8 cellular contexts compared by ENCODE assay signal in genomic region chr17:18314731-18315497, GRCh38. TPM values are rescaled to one million over a fixed set of nuclear protein-coding genes. Genes with fewer than 3 reads are reported as not detected.
DNase-seq lines count a peak whose midpoint lies in the region; ATAC-seq and TF ChIP-seq lines count a peak whose summit lies in the region.

A gene with protein sequence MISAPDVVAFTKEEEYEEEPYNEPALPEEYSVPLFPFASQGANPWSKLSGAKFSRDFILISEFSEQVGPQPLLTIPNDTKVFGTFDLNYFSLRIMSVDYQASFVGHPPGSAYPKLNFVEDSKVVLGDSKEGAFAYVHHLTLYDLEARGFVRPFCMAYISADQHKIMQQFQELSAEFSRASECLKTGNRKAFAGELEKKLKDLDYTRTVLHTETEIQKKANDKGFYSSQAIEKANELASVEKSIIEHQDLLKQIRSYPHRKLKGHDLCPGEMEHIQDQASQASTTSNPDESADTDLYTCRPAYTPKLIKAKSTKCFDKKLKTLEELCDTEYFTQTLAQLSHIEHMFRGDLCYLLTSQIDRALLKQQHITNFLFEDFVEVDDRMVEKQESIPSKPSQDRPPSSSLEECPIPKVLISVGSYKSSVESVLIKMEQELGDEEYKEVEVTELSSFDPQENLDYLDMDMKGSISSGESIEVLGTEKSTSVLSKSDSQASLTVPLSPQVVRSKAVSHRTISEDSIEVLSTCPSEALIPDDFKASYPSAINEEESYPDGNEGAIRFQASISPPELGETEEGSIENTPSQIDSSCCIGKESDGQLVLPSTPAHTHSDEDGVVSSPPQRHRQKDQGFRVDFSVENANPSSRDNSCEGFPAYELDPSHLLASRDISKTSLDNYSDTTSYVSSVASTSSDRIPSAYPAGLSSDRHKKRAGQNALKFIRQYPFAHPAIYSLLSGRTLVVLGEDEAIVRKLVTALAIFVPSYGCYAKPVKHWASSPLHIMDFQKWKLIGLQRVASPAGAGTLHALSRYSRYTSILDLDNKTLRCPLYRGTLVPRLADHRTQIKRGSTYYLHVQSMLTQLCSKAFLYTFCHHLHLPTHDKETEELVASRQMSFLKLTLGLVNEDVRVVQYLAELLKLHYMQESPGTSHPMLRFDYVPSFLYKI (plus strand): TSS chr17:18315293. CDS start chr17:18315790, 497 bp downstream.
A gene with protein sequence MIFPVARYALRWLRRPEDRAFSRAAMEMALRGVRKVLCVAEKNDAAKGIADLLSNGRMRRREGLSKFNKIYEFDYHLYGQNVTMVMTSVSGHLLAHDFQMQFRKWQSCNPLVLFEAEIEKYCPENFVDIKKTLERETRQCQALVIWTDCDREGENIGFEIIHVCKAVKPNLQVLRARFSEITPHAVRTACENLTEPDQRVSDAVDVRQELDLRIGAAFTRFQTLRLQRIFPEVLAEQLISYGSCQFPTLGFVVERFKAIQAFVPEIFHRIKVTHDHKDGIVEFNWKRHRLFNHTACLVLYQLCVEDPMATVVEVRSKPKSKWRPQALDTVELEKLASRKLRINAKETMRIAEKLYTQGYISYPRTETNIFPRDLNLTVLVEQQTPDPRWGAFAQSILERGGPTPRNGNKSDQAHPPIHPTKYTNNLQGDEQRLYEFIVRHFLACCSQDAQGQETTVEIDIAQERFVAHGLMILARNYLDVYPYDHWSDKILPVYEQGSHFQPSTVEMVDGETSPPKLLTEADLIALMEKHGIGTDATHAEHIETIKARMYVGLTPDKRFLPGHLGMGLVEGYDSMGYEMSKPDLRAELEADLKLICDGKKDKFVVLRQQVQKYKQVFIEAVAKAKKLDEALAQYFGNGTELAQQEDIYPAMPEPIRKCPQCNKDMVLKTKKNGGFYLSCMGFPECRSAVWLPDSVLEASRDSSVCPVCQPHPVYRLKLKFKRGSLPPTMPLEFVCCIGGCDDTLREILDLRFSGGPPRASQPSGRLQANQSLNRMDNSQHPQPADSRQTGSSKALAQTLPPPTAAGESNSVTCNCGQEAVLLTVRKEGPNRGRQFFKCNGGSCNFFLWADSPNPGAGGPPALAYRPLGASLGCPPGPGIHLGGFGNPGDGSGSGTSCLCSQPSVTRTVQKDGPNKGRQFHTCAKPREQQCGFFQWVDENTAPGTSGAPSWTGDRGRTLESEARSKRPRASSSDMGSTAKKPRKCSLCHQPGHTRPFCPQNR (minus strand): TSS chr17:18314994. CDS start chr17:18314778, 216 bp downstream.

- H3K9me3 Mint-ChIP-seq in activated B cell treated with CpG ODN at 0.5 μM for 24 hours (no peaks in the 10 kb centered on the region), immature natural killer cell (no peaks in the 10 kb centered on the region)

- TF ChIP-seq POLR2A in GM18951 (IDR thresholded peaks at IDR 0.05; ENCODE audit: extremely low read depth, insufficient read depth, insufficient read length), result peak; percentile 79

- CTCF ChIA-PET in activated B cell treated with CpG ODN at 0.5 μM for 24 hours (lab: Charles Lee), result no interaction called here

- no peak for TF ChIP-seq CTCF in activated B cell treated with CpG ODN at 0.5 μM for 24 hours (IDR thresholded peaks at IDR 0.05)

- peak within 1 kb of the TSS; percentile 94 for H3K27ac ChIP-seq in caudate nucleus (ENCODE audit: low read depth, low read length)

- H3K27ac Mint-ChIP-seq in activated B cell treated with CpG ODN at 0.5 μM for 24 hours (peak within 1 kb of the TSS; percentile 100), immature natural killer cell (peak within 1 kb of the TSS; percentile 91 to 100 (median 96))

- ATAC-seq in HG03196 (IDR thresholded peaks at IDR 0.05; ENCODE audit: unreplicated experiment), result peak; percentile 73
- ATAC-seq in activated B cell treated with CpG ODN at 0.5 μM for 24 hours (ENCODE audit: low read depth), result peak; percentile 94

- POLR2A ChIA-PET in activated B cell treated with CpG ODN at 0.5 μM for 24 hours (lab: Charles Lee), result interaction anchor here (0.5 to 1.7 kb wide), 7 partner anchors 9 to 1063 kb away, joined by 3 to 10 read pairs (median 4); partner anchors contain the start of genes ALKBH5, FLII, MAPK7 and SHMT1

- in situ Hi-C loops in GM18951 (cut with MboI; ENCODE audit: low sequenced_read_pairs, unreplicated experiment), result no loop called here

- H3K4me1 Mint-ChIP-seq in activated B cell treated with CpG ODN at 0.5 μM for 24 hours, result peaks cover 77% of the 10 kb centered on the region
- peaks cover 81 to 87% of the 10 kb centered on the region in 2 donors for H3K4me1 Mint-ChIP-seq in immature natural killer cell

- H3K27me3 Mint-ChIP-seq in activated B cell treated with CpG ODN at 0.5 μM for 24 hours (no peaks in the 10 kb centered on the region), immature natural killer cell (ENCODE audit: low read depth in 3 of 3) (peaks cover 0 to 9% (median 6%) of the 10 kb centered on the region in 3 donors)

- intact Hi-C loops in activated B cell treated with CpG ODN at 0.5 μM for 24 hours (cut with micrococcal nuclease), result loop anchor here (1.0 to 10.0 kb wide), 8 partner anchors 10 to 467 kb away; partner anchors contain the start of genes ALKBH5, ATPAF2, GID4 and LLGL1

- peak within 1 kb of the TSS; percentile 100 for H3K4me3 Mint-ChIP-seq in activated B cell treated with CpG ODN at 0.5 μM for 24 hours
- peak within 1 kb of the TSS; percentile 86 to 99 (median 91) for H3K4me3 Mint-ChIP-seq in immature natural killer cell

- peak; percentile 97 for DNase-seq in AG08395 (ENCODE audit: low spot score)
- peak; percentile 91 for DNase-seq in NCI-H345 (lab: John Stamatoyannopoulos, UW)
- DNase-seq in activated B cell treated with CpG ODN at 0.5 μM for 24 hours, result peak; percentile 91
- DNase-seq in caudate nucleus (lab: John Stamatoyannopoulos, UW), result peak; percentile 82 to 100 (median 97)
- peak; percentile 96 for DNase-seq in immature natural killer cell
- peak; percentile 96 for DNase-seq in smooth muscle cell of the brain vasculature (ENCODE audit: low read depth, low spot score)

- H3K36me3 Mint-ChIP-seq in activated B cell treated with CpG ODN at 0.5 μM for 24 hours (ENCODE audit: low read depth) (peaks cover 67% of the 10 kb centered on the region), immature natural killer cell (peaks cover 0 to 18% (median 6%) of the 10 kb centered on the region in 3 donors)

RNA-seq across cellular contexts. Expression of the first gene that starts in this region (rescaled TPM):
- 32.5 and 36.9 TPM in 2 replicates for total RNA-seq in activated B cell treated with CpG ODN at 0.5 μM for 24 hours
- polyA plus RNA-seq in immature natural killer cell, result 1 to 10 TPM in 2 of 3 donors, under 1 TPM in 1; 0.02 to 3.6 (median 1.5) TPM

RNA-seq across cellular contexts. Expression of the second gene that starts in this region (rescaled TPM):
- total RNA-seq in activated B cell treated with CpG ODN at 0.5 μM for 24 hours, result 44.8 and 46.4 TPM in 2 replicates
- 10 to 100 TPM in 2 of 3 donors, 1 to 10 TPM in 1; 4.8 to 32.7 (median 15.2) TPM for polyA plus RNA-seq in immature natural killer cell

Comparison
In these comparisons a context has a peak if more than half of its experiments do, and no peak if none do; other contexts are left out.
1. Peak in every context shown above with its lines: DNase-seq, ATAC-seq and H3K27ac ChIP-seq.